In genomic region chr7:50303082-50303893, GRCh38 we compare ENCODE assay signal across 9 cellular contexts. TPM values are rescaled to one million over a fixed set of nuclear protein-coding genes. Genes with fewer than 3 reads are reported as not detected.
DNase-seq lines count a peak whose midpoint lies in the region; ATAC-seq and TF ChIP-seq lines count a peak whose summit lies in the region.
"Had no signal": no experiment of that assay in that cellular context is flagged by ENCODE, and none has a peak within 500 bp of the region (broad histone marks: within the 10 kb centered on the region; RNA-seq: fewer than 3 reads in every experiment).

No MANE protein-coding gene starts in this region.

- H3K27me3 Mint-ChIP-seq in brain, result peaks cover 68% of the 10 kb centered on the region
- H3K27me3 Mint-ChIP-seq in neural progenitor cell (ENCODE audit: insufficient read depth, low read depth), result peaks cover 29% of the 10 kb centered on the region

- no peaks in the 10 kb centered on the region for H3K9me3 ChIP-seq in ES-I3 (ENCODE audit: control insufficient read depth, insufficient read depth, low read length)
- H3K9me3 ChIP-seq in HUES48 (ENCODE audit: control insufficient read depth, insufficient read depth, low read length), result no peaks in the 10 kb centered on the region
- no peaks in the 10 kb centered on the region for H3K9me3 ChIP-seq in neural progenitor cell (ENCODE audit: low read depth)

- peak overlapping the region; percentile 41; the same call in 1 of the 2 replicates for H3K9ac ChIP-seq in ES-I3 (ENCODE audit: low read depth, low read length)
- H3K9ac ChIP-seq in HUES48 (ENCODE audit: low read depth, low read length), result no peak overlapping the region
- H3K9ac ChIP-seq in neural progenitor cell, result no peak overlapping the region

- H2AFZ ChIP-seq in neural progenitor cell (replicated peaks), result peak overlapping the region; percentile 92

- peak overlapping the region; percentile 81 for H3K4me2 ChIP-seq in neural progenitor cell

- no peak overlapping the region for H3K27ac Mint-ChIP-seq in brain
- no peak overlapping the region for H3K27ac Mint-ChIP-seq in neural progenitor cell

- H3K36me3 ChIP-seq in ES-I3 (ENCODE audit: insufficient read depth, low read length) (no peaks in the 10 kb centered on the region), HUES48 (ENCODE audit: control insufficient read depth, insufficient read depth, low read length) (no peaks in the 10 kb centered on the region), neural progenitor cell (no peaks in the 10 kb centered on the region)

- no peak overlapping the region for H3K27ac ChIP-seq in HUES48 (ENCODE audit: low read depth, low read length)
- no peak overlapping the region for H3K27ac ChIP-seq in neural progenitor cell

- H3K36me3 Mint-ChIP-seq in brain, result no peaks in the 10 kb centered on the region
- no peaks in the 10 kb centered on the region for H3K36me3 Mint-ChIP-seq in neural progenitor cell

- H3K9me3 Mint-ChIP-seq in brain (peaks cover 0 to 9% (median 0%) of the 10 kb centered on the region in 5 experiments), neural progenitor cell (peaks cover 7% of the 10 kb centered on the region)

- H3K79me2 ChIP-seq in neural progenitor cell (ENCODE audit: low read depth), result no peaks in the 10 kb centered on the region

- TF ChIP-seq CTCF in brain (conservative IDR thresholded peaks at IDR 0.05) (no peak), neural progenitor cell (IDR thresholded peaks at IDR 0.05) (no peak)

- DNase-seq in neural progenitor cell (ENCODE audit: low spot score) (peak; percentile 34), glomerular visceral epithelial cell (ENCODE audit: extremely low spot score) (no peak), NCI-H82 (lab: John Stamatoyannopoulos, UW) (no peak), SK-N-DZ (ENCODE audit: low spot score) (no peak)
- DNase-seq: NCI-H510A treated with DMSO at 0.1 percent for 48 hours had no signal

- peaks cover 8% of the 10 kb centered on the region for H3F3A ChIP-seq in neural progenitor cell (ENCODE audit: low read depth)

- H3K4me3 ChIP-seq in HUES48 (ENCODE audit: low read depth, low read length) (peak overlapping the region; percentile 61), neural progenitor cell (peak overlapping the region; percentile 48)

- H3K4me1 Mint-ChIP-seq in brain (peaks cover 7% of the 10 kb centered on the region), neural progenitor cell (peaks cover 18% of the 10 kb centered on the region)

- no peak for ATAC-seq in GM18867 (IDR thresholded peaks at IDR 0.05; ENCODE audit: unreplicated experiment)

- H3K4me3 Mint-ChIP-seq in brain, result peak overlapping the region; percentile 78 to 83 (median 79)
- H3K4me3 Mint-ChIP-seq in neural progenitor cell, result peak overlapping the region; percentile 87

- peaks cover 9% of the 10 kb centered on the region for H4K20me1 ChIP-seq in neural progenitor cell (ENCODE audit: low read depth)

- H3K27me3 ChIP-seq in HUES48 (ENCODE audit: control insufficient read depth, insufficient read depth, low read length), result peaks cover 67% of the 10 kb centered on the region
- peaks cover 90% of the 10 kb centered on the region for H3K27me3 ChIP-seq in neural progenitor cell

- H3K4me1 ChIP-seq in ES-I3 (ENCODE audit: insufficient read depth, low read length) (no peaks in the 10 kb centered on the region), HUES48 (ENCODE audit: control insufficient read depth, insufficient read depth, low read length) (0 out of 2 replicates have a peak, but pooled peaks cover 5% of the 10 kb centered on the region), neural progenitor cell (peaks cover 2% of the 10 kb centered on the region)

RNA-seq across cellular contexts. Expression of gene IKZF1, which starts 1.2 kb away (rescaled TPM):
- 0.42 TPM for polyA plus RNA-seq in brain (ENCODE audit: insufficient read depth, low read depth, low replicate concordance)
- 0.11 and 0.19 TPM in 2 replicates for total RNA-seq in neural progenitor cell (ENCODE audit: low replicate concordance)
- not detected in 2 replicates for polyA plus RNA-seq in SK-N-DZ (2014; cell fraction: cytosol; rRNA removed)
- polyA plus RNA-seq in SK-N-DZ (2014; cell fraction: nucleus; rRNA removed), result not detected in 2 replicates
